ENCODE assay signal across 16 cellular contexts in the genomic region with DNA sequence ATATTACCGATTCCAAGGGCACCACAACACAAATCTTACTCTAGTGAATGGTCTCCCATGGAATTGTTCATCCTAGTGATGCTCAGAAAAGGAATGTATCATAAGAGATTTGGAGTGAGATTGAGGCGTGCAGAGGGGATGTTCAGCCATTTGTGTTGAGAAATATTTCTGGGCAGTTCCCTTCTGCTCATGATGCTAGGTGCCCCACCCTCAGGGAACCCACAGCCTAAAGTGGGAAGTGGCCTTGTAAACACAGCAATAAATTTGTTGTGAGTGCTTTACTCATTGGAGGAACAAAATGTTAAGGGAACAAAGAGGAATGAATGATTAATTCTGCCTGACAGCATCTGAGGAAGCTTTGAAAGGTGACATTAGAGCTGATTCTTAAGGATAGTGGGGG.
DNase-seq lines count a peak whose midpoint lies in the region; ATAC-seq and TF ChIP-seq lines count a peak whose summit lies in the region.
"Had no signal": no experiment of that assay in that cellular context is flagged by ENCODE, and none has a peak within 500 bp of the region (broad histone marks: within the 10 kb centered on the region; RNA-seq: fewer than 3 reads in every experiment).

No MANE protein-coding gene starts in this region.

- WGBS in right lobe of liver (ENCODE audit: insufficient coverage, low coverage, low lambda C conversion rate, missing lambda C conversion rate), result 77% methylated on average over 2 of the region's 2 CpGs

- peak; percentile 85 for ATAC-seq in Right ventricle myocardium inferior
- ATAC-seq in right lobe of liver, result peak; percentile 56 to 77 (median 60)
- ATAC-seq in upper lobe of right lung, result peak; percentile 95
- ATAC-seq in GM19351 (IDR thresholded peaks at IDR 0.05; ENCODE audit: unreplicated experiment), result no peak

- H3K4me1 ChIP-seq in right atrium auricular region (no peaks in the 10 kb centered on the region), right lobe of liver (no peaks in the 10 kb centered on the region), upper lobe of right lung (no peaks in the 10 kb centered on the region)

- H3K27ac ChIP-seq in right atrium auricular region (no peak overlapping the region), right lobe of liver (no peak overlapping the region), upper lobe of right lung (no peak overlapping the region)
- H3K27ac ChIP-seq: thoracic aorta had no signal

- H3K27me3 ChIP-seq in right atrium auricular region (no peaks in the 10 kb centered on the region), right lobe of liver (no peaks in the 10 kb centered on the region), upper lobe of right lung (no peaks in the 10 kb centered on the region)

- no peaks in the 10 kb centered on the region for H3K9me3 ChIP-seq in right atrium auricular region
- no peaks in the 10 kb centered on the region for H3K9me3 ChIP-seq in right lobe of liver
- no peaks in the 10 kb centered on the region for H3K9me3 ChIP-seq in upper lobe of right lung
- H3K9me3 ChIP-seq: thoracic aorta had no signal

- H3K4me3 ChIP-seq in right atrium auricular region (no peak overlapping the region), right lobe of liver (no peak overlapping the region), upper lobe of right lung (no peak overlapping the region)
- H3K4me3 ChIP-seq: thoracic aorta had no signal

- TF ChIP-seq POLR2A in right lobe of liver (IDR thresholded peaks at IDR 0.05), result no peak

- no peak for TF ChIP-seq CTCF in right atrium auricular region (IDR thresholded peaks at IDR 0.05)
- TF ChIP-seq CTCF in right lobe of liver (IDR thresholded peaks at IDR 0.05), result no peak
- TF ChIP-seq CTCF in upper lobe of right lung (IDR thresholded peaks at IDR 0.05), result no peak

- intact Hi-C loops in Right ventricle myocardium inferior (cut with DNase I), result no loop called here
- intact Hi-C loops in right lobe of liver (cut with DNase I), result no loop called here
- intact Hi-C loops in upper lobe of right lung (cut with DNase I), result no loop called here
- intact Hi-C loops in posterior cingulate gyrus (cut with DNase I), result no loop called here

- H3K36me3 ChIP-seq in right atrium auricular region (no peaks in the 10 kb centered on the region), right lobe of liver (no peaks in the 10 kb centered on the region), upper lobe of right lung (peaks cover 17% of the 10 kb centered on the region)
- H3K36me3 ChIP-seq: thoracic aorta had no signal

- DNase-seq in Right ventricle myocardium inferior (ENCODE audit: missing footprints) (peak; percentile 74), right atrium auricular region (ENCODE audit: low spot score) (no peak), SKM-1 (lab: John Stamatoyannopoulos, UW; ENCODE audit: unreplicated experiment) (peak; percentile 1), right lobe of liver (no peak), upper lobe of right lung (no peak), posterior cingulate gyrus (no peak), NCI-H1048 (lab: John Stamatoyannopoulos, UW) (no peak)
- DNase-seq: 8988T; activated CD4-positive, alpha-beta T cell treated with anti-CD3 and anti-CD28 coated beads, Interleukin-2, amount 50 U/mL, for 48 hours; activated effector memory CD4-positive, alpha-beta T cell treated with Interleukin-2 at 50 U/mL for 16 hours; DMS 273 treated with DMSO at 0.1 percent for 48 hours; left cardiac atrium; stimulated activated CD4-positive, alpha-beta T cell treated with anti-CD3 and anti-CD28 coated beads, Interleukin-12 subunit alpha, Interleukin-12 subunit beta, amount 100 ng/mL, for 4 hours; T1000 had no signal

Comparison
In these comparisons a context has a peak if more than half of its experiments do, and no peak if none do; other contexts are left out.
1. DNase-seq: peak in Right ventricle myocardium inferior (single experiment) and SKM-1 (single experiment); none in right atrium auricular region (single experiment), right lobe of liver (0 of 3), upper lobe of right lung (single experiment), posterior cingulate gyrus (0 of 10) and NCI-H1048 (single experiment).